ENCODE assay signal across 11 cellular contexts in the genomic region with DNA sequence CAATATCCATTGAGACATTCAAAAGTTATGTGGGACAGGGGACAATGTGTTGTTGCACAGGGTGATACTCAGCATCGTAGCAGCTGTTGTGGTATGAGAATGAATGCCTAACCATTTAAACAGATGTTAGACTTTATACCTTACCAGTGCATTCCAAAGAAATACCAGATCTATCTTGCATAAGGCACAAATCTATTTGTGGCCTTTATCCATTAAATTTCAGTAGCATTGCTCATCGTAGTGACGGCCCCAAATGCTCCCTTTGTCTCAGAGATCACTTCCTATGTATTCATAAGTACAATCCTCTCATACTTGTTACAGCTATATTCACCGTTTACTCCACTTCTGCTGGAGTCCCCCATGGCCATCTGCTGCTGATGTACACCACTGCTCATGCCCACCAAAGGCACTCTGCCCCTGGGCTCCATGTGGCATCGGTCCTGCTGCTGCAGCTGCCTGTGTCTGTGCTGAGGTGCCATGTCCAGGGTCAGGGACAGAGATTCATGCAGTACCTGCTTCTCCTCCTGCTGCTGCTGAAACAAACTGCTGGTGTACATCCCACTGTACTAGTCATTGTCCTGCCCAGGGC.
DNase-seq lines count a peak whose midpoint lies in the region; ATAC-seq and TF ChIP-seq lines count a peak whose summit lies in the region.
"Had no signal": no experiment of that assay in that cellular context is flagged by ENCODE, and none has a peak within 500 bp of the region (broad histone marks: within the 10 kb centered on the region; RNA-seq: fewer than 3 reads in every experiment).

No MANE protein-coding gene starts in this region.

- peak overlapping the region; percentile 95 for H3K27ac ChIP-seq in SJSA1
- H3K27ac ChIP-seq in psoas muscle, result peak overlapping the region; percentile 56

- WGBS in psoas muscle, 3 donors, result 14 to 27% (median 15%) methylated on average over 5 of the region's 5 CpGs

- peak; percentile 60 to 84 (median 73) for ATAC-seq in psoas muscle
- ATAC-seq: Panc1 had no signal

- no peak for TF ChIP-seq CTCF in psoas muscle (IDR thresholded peaks at IDR 0.05)

- peaks cover 64% of the 10 kb centered on the region for H3K4me1 ChIP-seq in SJSA1 (replicated peaks)
- peaks cover 59% of the 10 kb centered on the region for H3K4me1 ChIP-seq in psoas muscle

- intact Hi-C loops in psoas muscle (cut with DNase I), result loop anchor here in 1 of 2 donors (5.0 kb wide), 1 partner anchor 43 kb away; no protein-coding TSS in a partner anchor

- H3K27me3 ChIP-seq in SJSA1 (replicated peaks) (no peaks in the 10 kb centered on the region), psoas muscle (ENCODE audit: insufficient read depth in 3 of 3, low read length in 2 of 3) (no peaks in the 10 kb centered on the region)

- H3K4me3 ChIP-seq in SJSA1, result no peak overlapping the region
- no peak overlapping the region for H3K4me3 ChIP-seq in psoas muscle

- DNase-seq in Daoy (ENCODE audit: low read depth) (peak; percentile 70), SJSA1 (ENCODE audit: low read depth in 1 of 2, low spot score in 2 of 2) (peak; percentile 82 to 93), fibroblast of peridontal ligament (ENCODE audit: extremely low read depth) (peak; percentile 94), psoas muscle (peak in 1 of 2 donors; percentile 26), NCI-H82 (lab: John Stamatoyannopoulos, UW) (no peak), CD1c-positive myeloid dendritic cell (ENCODE audit: extremely low spot score) (no peak), HUDEP-2 (lab: John Stamatoyannopoulos, UW; ENCODE audit: unreplicated experiment in 76 of 76) (no peak)
- no peak for DNase-seq in stimulated activated naive CD4-positive, alpha-beta T cell treated with Interleukin-2 at 50 U/mL for 16 hours (lab: John Stamatoyannopoulos, UW)
- DNase-seq: DMS79, midbrain had no signal

- H3K9me3 ChIP-seq in SJSA1 (replicated peaks) (no peaks in the 10 kb centered on the region), psoas muscle (no peaks in the 10 kb centered on the region)

- H3K36me3 ChIP-seq in SJSA1, result no peaks in the 10 kb centered on the region
- no peaks in the 10 kb centered on the region for H3K36me3 ChIP-seq in psoas muscle (ENCODE audit: insufficient read depth in 1 of 2, low read depth in 1 of 2)

Comparison
In these comparisons a context has a peak if more than half of its experiments do, and no peak if none do; other contexts are left out.
1. DNase-seq: peak in Daoy (single experiment), SJSA1 (2 of 2) and fibroblast of peridontal ligament (single experiment); none in NCI-H82 (single experiment), CD1c-positive myeloid dendritic cell (single experiment), stimulated activated naive CD4-positive, alpha-beta T cell treated with Interleukin-2 at 50 U/mL for 16 hours (single experiment) and HUDEP-2 (0 of 76).